Comparison of ENCODE assay signal across 10 cellular contexts in genomic region chr1:197917553-197917812, GRCh38. TPM values are rescaled to one million over a fixed set of nuclear protein-coding genes. Genes with fewer than 3 reads are reported as not detected.
DNase-seq lines count a peak whose midpoint lies in the region; ATAC-seq, FAIRE-seq and TF ChIP-seq lines count a peak whose summit lies in the region.
"Had no signal": no experiment of that assay in that cellular context is flagged by ENCODE, and none has a peak within 500 bp of the region (broad histone marks: within the 10 kb centered on the region; RNA-seq: fewer than 3 reads in every experiment).

No MANE protein-coding gene starts in this region.

- in situ Hi-C loops in gastrocnemius medialis (cut with MboI; ENCODE audit: low sequenced_read_pairs in 4 of 4), result loop anchor here in 2 of 4 donors (25.0 kb wide), 2 partner anchors 245 to 730 kb away; partner anchors contain the start of gene NEK7 (in 1 of the 2)

- TF ChIP-seq CTCF in GM10266 (IDR thresholded peaks at IDR 0.05; ENCODE audit: control insufficient read depth, insufficient read depth, low read depth, missing control alignments), result no peak
- TF ChIP-seq CTCF in RWPE2 (IDR thresholded peaks at IDR 0.05; ENCODE audit: poor library complexity, severe bottlenecking), result no peak
- no peak for TF ChIP-seq CTCF in fibroblast of lung (conservative IDR thresholded peaks at IDR 0.05 in 1 of 2, IDR thresholded peaks at IDR 0.05 in 1 of 2; ENCODE audit: low read depth in 1 of 2, low read length in 2 of 2)
- no peak for TF ChIP-seq CTCF in gastrocnemius medialis (IDR thresholded peaks at IDR 0.05 in 4 of 5, conservative IDR thresholded peaks at IDR 0.05 in 1 of 5)

- H3K4me1 ChIP-seq in RWPE2 (ENCODE audit: insufficient read depth, poor library complexity, severe bottlenecking), result peaks cover 16% of the 10 kb centered on the region
- H3K4me1 ChIP-seq in fibroblast of lung (ENCODE audit: control insufficient read depth, extremely low read depth, insufficient read depth, low read length), result peaks cover 2% of the 10 kb centered on the region
- peaks cover 32 to 47% of the 10 kb centered on the region in 2 donors for H3K4me1 ChIP-seq in gastrocnemius medialis
- peaks cover 3 to 15% of the 10 kb centered on the region in 2 donors for H3K4me1 ChIP-seq in small intestine (ENCODE audit: control insufficient read depth in 2 of 2, insufficient read depth in 1 of 2, low read depth in 1 of 2, low read length in 1 of 2)

- H3K4me2 ChIP-seq in fibroblast of lung (ENCODE audit: extremely low read depth, insufficient read depth, low read length), result peak overlapping the region; percentile 68

- no peaks in the 10 kb centered on the region for H3K79me2 ChIP-seq in fibroblast of lung (ENCODE audit: control insufficient read depth, insufficient read depth, low read length)

- FAIRE-seq in small intestine (lab: Jason Lieb, UNC), result no peak

- H3K4me3 ChIP-seq in RWPE2 (ENCODE audit: severe bottlenecking), result peak overlapping the region; percentile 16
- peak overlapping the region in 2 of 4 experiments; percentile 7 to 27 for H3K4me3 ChIP-seq in fibroblast of lung (replicated peaks in 1 of 4; ENCODE audit: control extremely low read depth in 1 of 4, insufficient read depth in 1 of 4, low read depth in 3 of 4, low read length in 4 of 4)
- H3K4me3 ChIP-seq in gastrocnemius medialis, result peak overlapping the region; percentile 33 to 59 (median 47)
- no peak overlapping the region for H3K4me3 ChIP-seq in small intestine (ENCODE audit: low read depth in 1 of 2, low read length in 2 of 2)

- H3K27ac ChIP-seq in RWPE2 (ENCODE audit: poor library complexity, severe bottlenecking) (no peak overlapping the region), fibroblast of lung (ENCODE audit: insufficient read depth, low read length) (no peak overlapping the region), gastrocnemius medialis (no peak overlapping the region), small intestine (ENCODE audit: low read depth in 1 of 2, low read length in 1 of 2) (no peak overlapping the region)

- H2AFZ ChIP-seq in fibroblast of lung (ENCODE audit: low read length), result no peak overlapping the region

- H3K9me3 ChIP-seq in RWPE2 (ENCODE audit: severe bottlenecking) (no peaks in the 10 kb centered on the region), fibroblast of lung (ENCODE audit: control insufficient read depth, insufficient read depth, low read depth, low read length) (no peaks in the 10 kb centered on the region), gastrocnemius medialis (no peaks in the 10 kb centered on the region), small intestine (ENCODE audit: control insufficient read depth, low read depth) (no peaks in the 10 kb centered on the region)

- WGBS in small intestine, 3 donors, result 4 to 13% (median 8%) methylated on average over 11 of the region's 11 CpGs

- ATAC-seq in RWPE2 (ENCODE audit: low read depth), result no peak
- ATAC-seq in gastrocnemius medialis, result no peak
- ATAC-seq in HG03139 (IDR thresholded peaks at IDR 0.05; ENCODE audit: unreplicated experiment), result no peak
- ATAC-seq in GM18517 (IDR thresholded peaks at IDR 0.05; ENCODE audit: unreplicated experiment), result no peak

- H3K36me3 ChIP-seq in RWPE2 (ENCODE audit: low read depth), result no peaks in the 10 kb centered on the region
- H3K36me3 ChIP-seq in fibroblast of lung (ENCODE audit: control insufficient read depth, insufficient read depth, low read length), result no peaks in the 10 kb centered on the region
- H3K36me3 ChIP-seq in gastrocnemius medialis, result no peaks in the 10 kb centered on the region
- no peaks in the 10 kb centered on the region for H3K36me3 ChIP-seq in small intestine (ENCODE audit: control insufficient read depth in 2 of 2, insufficient read depth in 2 of 2, low read length in 2 of 2)

- no peak for TF ChIP-seq POLR2A in gastrocnemius medialis (IDR thresholded peaks at IDR 0.05)

- DNase-seq in GM10266 (ENCODE audit: extremely low spot score), result peak; percentile 18
- DNase-seq in RWPE2 (ENCODE audit: low spot score), result no peak
- no peak for DNase-seq in fibroblast of lung (ENCODE audit: low read depth in 2 of 2)
- no peak for DNase-seq in gastrocnemius medialis
- no peak for DNase-seq in DMS79 treated with DMSO at 0.1 percent for 48 hours (lab: John Stamatoyannopoulos, UW)
- no peak for DNase-seq in small intestine
- DNase-seq: NCI-H524 treated with DMSO at 0.1 percent for 48 hours had no signal

- no peaks in the 10 kb centered on the region for H4K20me1 ChIP-seq in fibroblast of lung (ENCODE audit: control insufficient read depth, extremely low read depth, insufficient read depth, low read length)

- peaks cover 81% of the 10 kb centered on the region for H3K27me3 ChIP-seq in RWPE2 (ENCODE audit: insufficient read depth, poor library complexity, severe bottlenecking)
- peaks cover 96% of the 10 kb centered on the region for H3K27me3 ChIP-seq in fibroblast of lung (ENCODE audit: control insufficient read depth, insufficient read depth, low read length)
- peaks cover 98 to 100% (median 100%) of the 10 kb centered on the region in 3 donors for H3K27me3 ChIP-seq in gastrocnemius medialis
- H3K27me3 ChIP-seq in small intestine (ENCODE audit: control insufficient read depth in 2 of 2, insufficient read depth in 2 of 2, low read length in 2 of 2), result peaks cover 6 to 81% of the 10 kb centered on the region in 2 donors

- H3K9ac ChIP-seq in fibroblast of lung (ENCODE audit: insufficient read depth, low read length), result no peak overlapping the region

- intact Hi-C loops in gastrocnemius medialis (cut with DNase I; ENCODE audit: low total_unique reads), result no loop called here

RNA-seq across cellular contexts. Expression of gene LHX9, which starts 0.3 kb away (rescaled TPM):
- total RNA-seq in fibroblast of lung (under 0.01 TPM in 1 of 2 replicates, not detected in the other), gastrocnemius medialis (under 1 TPM in 1 of 4 donors, not detected in 3; 0.09 TPM)
- polyA plus RNA-seq in fibroblast of lung (not detected in 2 replicates), small intestine (under 1 TPM in 1 of 3 donors, not detected in 2; 0.09 TPM)
- polyA plus RNA-seq in fibroblast of lung (2012), result not detected in 2 replicates
- polyA minus RNA-seq in fibroblast of lung (ENCODE audit: low replicate concordance), result not detected in 2 replicates
- total RNA-seq: fibroblast of villous mesenchyme had no signal

RNA-seq across cellular contexts. Expression of gene C1orf53, which starts 15.1 kb away (rescaled TPM):
- total RNA-seq in fibroblast of lung (1.8 and 3.0 TPM in 2 replicates), gastrocnemius medialis (1 to 10 TPM in 3 of 4 donors, not detected in 1; 2.1 to 4.8 (median 3.8) TPM)
- polyA plus RNA-seq in fibroblast of lung (3.3 and 4.6 TPM in 2 replicates), small intestine (10 to 100 TPM in 1 of 3 donors, 1 to 10 TPM in 2; 8.6 to 16.8 (median 8.6) TPM)
- 3.8 and 8.1 TPM in 2 replicates for polyA plus RNA-seq in fibroblast of lung (2012)
- not detected in 2 replicates for polyA minus RNA-seq in fibroblast of lung (ENCODE audit: low replicate concordance)

Comparison
In these comparisons a context has a peak if more than half of its experiments do, and no peak if none do; other contexts are left out.
1. H3K4me3 ChIP-seq: peak in RWPE2 (single experiment) and gastrocnemius medialis (4 of 4); none in small intestine (0 of 2).